31 cellular contexts compared by ENCODE assay signal in genomic region chr17:43363926-43364285, GRCh38. TPM values are rescaled to one million over a fixed set of nuclear protein-coding genes. Genes with fewer than 3 reads are reported as not detected.
DNase-seq lines count a peak whose midpoint lies in the region; ATAC-seq lines count a peak whose summit lies in the region.
"Had no signal": no experiment of that assay in that cellular context is flagged by ENCODE, and none has a peak within 500 bp of the region (broad histone marks: within the 10 kb centered on the region; RNA-seq: fewer than 3 reads in every experiment).

No MANE protein-coding gene starts in this region.

- H3K36me3 ChIP-seq in H7 (replicated peaks; ENCODE audit: control insufficient read depth, insufficient read depth, low read length) (no peaks in the 10 kb centered on the region), trophoblast cell (ENCODE audit: control insufficient read depth in 1 of 2, insufficient read depth in 2 of 2, low read length in 2 of 2) (no peaks in the 10 kb centered on the region)
- H3K36me3 ChIP-seq: neutrophil, sigmoid colon, transverse colon had no signal

- peaks cover 3% of the 10 kb centered on the region for H3K36me3 Mint-ChIP-seq in T-helper 2 cell treated with Interferon-gamma antibody and Interleukin-4, amounts not matched to agents 5 μg/mL and 100 μg/mL, for 36 hours (ENCODE audit: low read depth)
- H3K36me3 Mint-ChIP-seq in central memory CD8-positive, alpha-beta T cell (ENCODE audit: insufficient read depth) = peaks cover 49% of the 10 kb centered on the region
- H3K36me3 Mint-ChIP-seq: CD4-positive, CD25-positive, alpha-beta regulatory T cell; immature natural killer cell had no signal

- no peak overlapping the region for H3K4ac ChIP-seq in trophoblast cell (ENCODE audit: low read depth, low read length)

- H3K14ac ChIP-seq in trophoblast cell (ENCODE audit: low read length) = no peak overlapping the region

- H3K27me3 ChIP-seq in H7 (ENCODE audit: control insufficient read depth, insufficient read depth, low read length) (0 out of 2 replicates have a peak, but pooled peaks cover 1% of the 10 kb centered on the region), trophoblast cell (ENCODE audit: insufficient read depth, low read length) (no peaks in the 10 kb centered on the region)
- H3K27me3 ChIP-seq: neutrophil, sigmoid colon, transverse colon had no signal

- H4K91ac ChIP-seq in trophoblast cell (ENCODE audit: low read depth, low read length) = no peak overlapping the region

- peaks cover 2 to 10% of the 10 kb centered on the region in 2 experiments for H3K4me1 ChIP-seq in trophoblast cell (ENCODE audit: control insufficient read depth in 1 of 2, insufficient read depth in 2 of 2, low read length in 2 of 2)

- no peak overlapping the region for H3K9ac ChIP-seq in trophoblast cell (ENCODE audit: low read length)

- H4K12ac ChIP-seq in trophoblast cell (ENCODE audit: low read depth, low read length) = no peak overlapping the region

- no peaks in the 10 kb centered on the region for H3K9me3 ChIP-seq in trophoblast cell (ENCODE audit: insufficient read depth, low read depth, low read length)
- H3K9me3 ChIP-seq: neutrophil, sigmoid colon, transverse colon had no signal

- no peak overlapping the region for H3K4me2 ChIP-seq in trophoblast cell (ENCODE audit: low read length)

- H2AK5ac ChIP-seq in trophoblast cell (ENCODE audit: low read length) = no peak overlapping the region

- peak overlapping the region; percentile 2 for H3K4me3 Mint-ChIP-seq in T-helper 2 cell treated with Interferon-gamma antibody and Interleukin-4, amounts not matched to agents 5 μg/mL and 100 μg/mL, for 36 hours
- no peak overlapping the region for H3K4me3 Mint-ChIP-seq in central memory CD8-positive, alpha-beta T cell

- peaks cover 22% of the 10 kb centered on the region for H3K79me1 ChIP-seq in trophoblast cell (ENCODE audit: low read length)

- no peaks in the 10 kb centered on the region for H3K9me3 Mint-ChIP-seq in T-helper 2 cell treated with Interferon-gamma antibody and Interleukin-4, amounts not matched to agents 5 μg/mL and 100 μg/mL, for 36 hours
- peaks cover 6% of the 10 kb centered on the region for H3K9me3 Mint-ChIP-seq in central memory CD8-positive, alpha-beta T cell
- H3K9me3 Mint-ChIP-seq: CD4-positive, CD25-positive, alpha-beta regulatory T cell; immature natural killer cell had no signal

- H2BK12ac ChIP-seq in trophoblast cell (ENCODE audit: low read length) = peak overlapping the region; percentile 15

- H3K4me3 ChIP-seq in H7 (ENCODE audit: insufficient read depth, low read depth, low read length) = no peak overlapping the region
- H3K4me3 ChIP-seq in trophoblast cell (ENCODE audit: low read depth, low read length) = no peak overlapping the region
- H3K4me3 ChIP-seq: coronary artery, GM12878, sigmoid colon, SK-N-MC, transverse colon had no signal

- no peak overlapping the region for H3K23ac ChIP-seq in trophoblast cell (ENCODE audit: low read length)

- H3K27me3 Mint-ChIP-seq in T-helper 2 cell treated with Interferon-gamma antibody and Interleukin-4, amounts not matched to agents 5 μg/mL and 100 μg/mL, for 36 hours (ENCODE audit: low read depth) = peaks cover 4% of the 10 kb centered on the region
- H3K27me3 Mint-ChIP-seq in central memory CD8-positive, alpha-beta T cell = peaks cover 12% of the 10 kb centered on the region

- no peak overlapping the region for H2AFZ ChIP-seq in trophoblast cell (ENCODE audit: insufficient read depth, low read length, poor library complexity)

- WGBS in trophoblast cell (ENCODE audit: extremely low coverage, insufficient coverage, insufficient read length) = no CpG with 5 or more reads among the region's 10 CpGs

- no peak for DNase-seq in T-helper 2 cell treated with Interferon-gamma antibody and Interleukin-4, amounts not matched to agents 5 μg/mL and 100 μg/mL, for 36 hours (ENCODE audit: low spot score)
- no peak for DNase-seq in T-helper 2 cell
- DNase-seq in H7 = peak; percentile 30
- DNase-seq in central memory CD8-positive, alpha-beta T cell (ENCODE audit: low spot score in 2 of 2) = no peak
- DNase-seq in trophoblast cell = no peak
- no peak for DNase-seq in DMS153 (lab: John Stamatoyannopoulos, UW)
- no peak for DNase-seq in AG20443 (ENCODE audit: low spot score)
- DNase-seq: activated CD4-positive, CD25-positive, alpha-beta regulatory T cell treated with anti-CD3 and anti-CD28 coated beads, Interleukin-2, amount 50 U/mL, for 72 hours; activated CD8-positive, alpha-beta memory T cell treated with anti-CD3 and anti-CD28 coated beads for 24 hours; activated effector memory CD4-positive, alpha-beta T cell treated with anti-CD3 and anti-CD28 coated beads, Interleukin-2, amount 50 U/mL, for 16 hours; CD4-positive, CD25-positive, alpha-beta regulatory T cell; DMS 273 treated with DMSO at 0.1 percent for 48 hours; EL; erythroblast; GOT3; immature natural killer cell; MM.1S; NCI-H1105 treated with DMSO at 0.1 percent for 48 hours; NCI-H187 treated with DMSO at 0.1 percent for 48 hours; NCI-H524; OCI-M1; sigmoid colon; stimulated activated CD4-positive, alpha-beta T cell treated with anti-CD3 and anti-CD28 coated beads, Interleukin-12 subunit alpha, Interleukin-12 subunit beta, amount 100 ng/mL, for 4 hours; stimulated activated CD4-positive, alpha-beta T cell treated with anti-CD3 and anti-CD28 coated beads, Interleukin-4, amount 100 ng/mL, for 1 hour; transverse colon had no signal

- H3K79me2 ChIP-seq in trophoblast cell (ENCODE audit: control insufficient read depth, insufficient read depth, low read length, poor library complexity) = peaks cover 2% of the 10 kb centered on the region

- no peak overlapping the region for H2BK120ac ChIP-seq in trophoblast cell (ENCODE audit: insufficient read depth, low read length, poor library complexity)

- H3K18ac ChIP-seq in trophoblast cell (ENCODE audit: low read length) = no peak overlapping the region

- no peak overlapping the region for H3K27ac Mint-ChIP-seq in T-helper 2 cell treated with Interferon-gamma antibody and Interleukin-4, amounts not matched to agents 5 μg/mL and 100 μg/mL, for 36 hours
- peak overlapping the region; percentile 50 for H3K27ac Mint-ChIP-seq in central memory CD8-positive, alpha-beta T cell (ENCODE audit: low read depth)

- peaks cover 40% of the 10 kb centered on the region for H3K4me1 Mint-ChIP-seq in T-helper 2 cell treated with Interferon-gamma antibody and Interleukin-4, amounts not matched to agents 5 μg/mL and 100 μg/mL, for 36 hours (ENCODE audit: low read depth)
- peaks cover 59% of the 10 kb centered on the region for H3K4me1 Mint-ChIP-seq in central memory CD8-positive, alpha-beta T cell

- no peak overlapping the region for H4K8ac ChIP-seq in trophoblast cell (ENCODE audit: low read depth, low read length)

- no peak overlapping the region for H3K27ac ChIP-seq in trophoblast cell (ENCODE audit: low read depth, low read length)
- H3K27ac ChIP-seq: coronary artery, neutrophil, sigmoid colon, SK-N-MC, transverse colon had no signal

- no peak overlapping the region for H2BK5ac ChIP-seq in trophoblast cell (ENCODE audit: low read depth, low read length, poor library complexity)

- no peak for ATAC-seq in central memory CD8-positive, alpha-beta T cell (replicated peaks; ENCODE audit: extremely low read depth, poor library complexity, severe bottlenecking)
- no peak for ATAC-seq in HG03097 (IDR thresholded peaks at IDR 0.05; ENCODE audit: low FRiP score, unreplicated experiment)
- ATAC-seq: GM12878, left colon had no signal

RNA-seq across cellular contexts. Expression of gene ARL4D, which starts 34.9 kb away (rescaled TPM):
- total RNA-seq in H7 (2014; rRNA removed; shearing (Covaris generic)) = 20.3 and 43.0 TPM in 2 replicates
- 11.4 and 12.1 TPM in 2 replicates for polyA plus RNA-seq in trophoblast cell (2013)
